In the genomic region with DNA sequence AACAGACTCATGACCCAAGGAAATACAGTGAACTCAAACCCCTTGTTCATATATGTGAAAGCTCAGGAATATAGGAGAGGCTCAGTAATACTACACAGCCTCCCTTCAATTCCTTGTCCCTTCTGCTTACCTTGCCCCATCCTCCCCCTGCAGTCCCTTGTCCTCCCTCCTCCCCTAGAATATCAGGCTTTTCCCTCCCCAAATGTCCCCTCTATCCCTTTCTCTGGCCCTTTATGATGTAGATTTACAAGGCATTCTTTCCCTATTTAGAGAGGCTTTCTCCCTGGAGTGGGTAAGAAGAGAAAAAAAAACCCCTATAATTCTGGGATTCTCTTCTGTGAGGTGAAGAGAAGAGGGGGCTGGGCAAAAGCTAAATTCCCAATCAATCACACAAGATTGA, we compare ENCODE assay signal across 25 cellular contexts.
"Had no signal": no experiment of that assay in that cellular context is flagged by ENCODE, and none has a peak within 500 bp of the region (broad histone marks: within the 10 kb centered on the region; RNA-seq: fewer than 3 reads in every experiment).

No MANE protein-coding gene starts in this region.

- H3K27ac ChIP-seq: ascending aorta, cardiac muscle cell, colonic mucosa, left ventricle myocardium inferior, ovary, right lobe of liver, testis, transverse colon had no signal

- H3K9me3 ChIP-seq: ascending aorta, colonic mucosa, left ventricle myocardium inferior, mucosa of descending colon, ovary, right lobe of liver, testis, transverse colon had no signal

- H3K27me3 Mint-ChIP-seq: brain, progenitor cell of endocrine pancreas had no signal

- H3K4me1 ChIP-seq: ascending aorta, colonic mucosa, left ventricle myocardium inferior, testis had no signal

- H3K4me1 Mint-ChIP-seq: activated CD8-positive, alpha-beta memory T cell treated with anti-CD3 and anti-CD28 coated beads, Interleukin-2, amount 10 ng/mL, durations not matched to agents 7 days and 5 days; activated naive CD8-positive, alpha-beta T cell treated with anti-CD3 and anti-CD28 coated beads, Interleukin-2, amount 10 ng/mL, durations not matched to agents 7 days and 5 days had no signal

- H3K4me3 ChIP-seq: ascending aorta, cardiac muscle cell, colonic mucosa, left ventricle myocardium inferior, lung, mucosa of descending colon, ovary, right lobe of liver, testis, transverse colon had no signal

- ATAC-seq: activated CD8-positive, alpha-beta memory T cell treated with anti-CD3 and anti-CD28 coated beads, Interleukin-2, amount 10 ng/mL, durations not matched to agents 7 days and 5 days; activated CD8-positive, alpha-beta T cell treated with anti-CD3 and anti-CD28 coated beads, Interleukin-2, amount 10 ng/mL, durations not matched to agents 7 days and 5 days; mucosa of descending colon; right lobe of liver; stimulated activated naive CD8-positive, alpha-beta T cell treated with anti-CD3 and anti-CD28 coated beads, Interleukin-15, Interleukin-2, amounts not matched to agents 100 U/mL and 50 U/mL, for 24 hours had no signal

- H3K27me3 ChIP-seq: ascending aorta, cardiac muscle cell, colonic mucosa, ovary, right lobe of liver, testis, transverse colon had no signal

- H3K36me3 Mint-ChIP-seq: activated CD8-positive, alpha-beta memory T cell treated with anti-CD3 and anti-CD28 coated beads, Interleukin-2, amount 10 ng/mL, durations not matched to agents 7 days and 5 days; activated naive CD8-positive, alpha-beta T cell treated with anti-CD3 and anti-CD28 coated beads, Interleukin-2, amount 10 ng/mL, durations not matched to agents 7 days and 5 days; brain had no signal

- H3K9me3 Mint-ChIP-seq: activated naive CD4-positive, alpha-beta T cell treated with anti-CD3 and anti-CD28 coated beads for 36 hours; activated naive CD8-positive, alpha-beta T cell treated with anti-CD3 and anti-CD28 coated beads, Interleukin-2, amount 10 ng/mL, durations not matched to agents 7 days and 5 days; brain; nephron had no signal

- DNase-seq: activated CD4-positive, alpha-beta T cell treated with anti-CD3 and anti-CD28 coated beads, Interleukin-2, amount 50 U/mL, for 1 hour; activated CD8-positive, alpha-beta memory T cell treated with anti-CD3 and anti-CD28 coated beads, Interleukin-2, amount 10 ng/mL, durations not matched to agents 7 days and 5 days; activated CD8-positive, alpha-beta T cell treated with anti-CD3 and anti-CD28 coated beads, Interleukin-2, amount 10 ng/mL, durations not matched to agents 7 days and 5 days; activated effector memory CD4-positive, alpha-beta T cell treated with Interleukin-2 at 50 U/mL for 16 hours; activated naive CD4-positive, alpha-beta T cell treated with anti-CD3 and anti-CD28 coated beads for 36 hours; activated naive CD8-positive, alpha-beta T cell treated with anti-CD3 and anti-CD28 coated beads, Interleukin-2, amount 10 ng/mL, durations not matched to agents 7 days and 5 days; activated T-cell treated with anti-CD3 and anti-CD28 coated beads for 4 hours; cerebellar nuclear complex; colonic mucosa; effector CD8-positive, alpha-beta T cell; left ventricle myocardium inferior; mucosa of descending colon; ovary; right lobe of liver; stimulated activated CD4-positive, alpha-beta T cell treated with anti-CD3 and anti-CD28 coated beads, Interleukin-2, amount 100 ng/mL, for 48 hours; stimulated activated naive CD8-positive, alpha-beta T cell treated with anti-CD3 and anti-CD28 coated beads, Interleukin-15, Interleukin-2, amounts not matched to agents 100 U/mL and 50 U/mL, for 24 hours; T-helper 2 cell; testis; transverse colon had no signal

- H3K4me3 Mint-ChIP-seq: activated CD8-positive, alpha-beta memory T cell treated with anti-CD3 and anti-CD28 coated beads, Interleukin-2, amount 10 ng/mL, durations not matched to agents 7 days and 5 days; activated CD8-positive, alpha-beta T cell treated with anti-CD3 and anti-CD28 coated beads, Interleukin-2, amount 10 ng/mL, durations not matched to agents 7 days and 5 days; activated naive CD4-positive, alpha-beta T cell treated with anti-CD3 and anti-CD28 coated beads for 36 hours; activated naive CD8-positive, alpha-beta T cell treated with anti-CD3 and anti-CD28 coated beads, Interleukin-2, amount 10 ng/mL, durations not matched to agents 7 days and 5 days; brain; nephron had no signal

- H3K36me3 ChIP-seq: ascending aorta, cardiac muscle cell, colonic mucosa, left ventricle myocardium inferior, ovary, right lobe of liver, transverse colon had no signal

- H3K27ac Mint-ChIP-seq: activated CD8-positive, alpha-beta memory T cell treated with anti-CD3 and anti-CD28 coated beads, Interleukin-2, amount 10 ng/mL, durations not matched to agents 7 days and 5 days; activated CD8-positive, alpha-beta T cell treated with anti-CD3 and anti-CD28 coated beads, Interleukin-2, amount 10 ng/mL, durations not matched to agents 7 days and 5 days; activated naive CD4-positive, alpha-beta T cell treated with anti-CD3 and anti-CD28 coated beads for 36 hours; activated naive CD8-positive, alpha-beta T cell treated with anti-CD3 and anti-CD28 coated beads, Interleukin-2, amount 10 ng/mL, durations not matched to agents 7 days and 5 days; nephron; progenitor cell of endocrine pancreas had no signal
